Comparison of ENCODE assay signal across 1 cellular context in genomic region chr5:38541174-38541724, GRCh38.
TF ChIP-seq lines count a peak whose summit lies in the region.

No MANE protein-coding gene starts in this region.

TF ChIP-seq in IMR-90, 13 proteins besides CTCF, POLR2A, EP300 and RAD21 (continued from another document):
- TF ChIP-seq SMC3 (IDR thresholded peaks at IDR 0.05; ENCODE audit: low read depth, low read length): no peak
- TF ChIP-seq CEBPB (IDR thresholded peaks at IDR 0.05; ENCODE audit: low read depth, low read length): no peak
- TF ChIP-seq NFE2L2 (IDR thresholded peaks at IDR 0.05; ENCODE audit: low read depth, low read length): no peak
- TF ChIP-seq CHD1 (IDR thresholded peaks at IDR 0.05; ENCODE audit: low read depth, low read length): no peak
- no peak for TF ChIP-seq MXI1 (IDR thresholded peaks at IDR 0.05; ENCODE audit: borderline replicate concordance, low read depth, low read length)
TF ChIP-seq in IMR-90: peak in this region for 0.
